Comparison of ENCODE assay signal across 17 cellular contexts in genomic region chr6:144597511-144597910, GRCh38.
DNase-seq lines count a peak whose midpoint lies in the region; ATAC-seq and TF ChIP-seq lines count a peak whose summit lies in the region.
"Had no signal": no experiment of that assay in that cellular context is flagged by ENCODE, and none has a peak within 500 bp of the region (broad histone marks: within the 10 kb centered on the region; RNA-seq: fewer than 3 reads in every experiment).

No MANE protein-coding gene starts in this region.

- H3K9me3 Mint-ChIP-seq in activated T-cell treated with anti-CD3 and anti-CD28 coated beads, Interleukin-2, amount 50 U/mL, for 24 hours, result peaks cover 16% of the 10 kb centered on the region
- no peaks in the 10 kb centered on the region for H3K9me3 Mint-ChIP-seq in natural killer cell

- peaks cover 56% of the 10 kb centered on the region for H3K4me1 Mint-ChIP-seq in activated T-cell treated with anti-CD3 and anti-CD28 coated beads, Interleukin-2, amount 50 U/mL, for 24 hours (ENCODE audit: low read depth)
- peaks cover 66 to 70% of the 10 kb centered on the region in 2 donors for H3K4me1 Mint-ChIP-seq in natural killer cell

- no peak for TF ChIP-seq POLR2A in GM18505 (IDR thresholded peaks at IDR 0.05; ENCODE audit: borderline replicate concordance, extremely low read depth, insufficient read depth, insufficient read length)

- H3K36me3 Mint-ChIP-seq in activated T-cell treated with anti-CD3 and anti-CD28 coated beads, Interleukin-2, amount 50 U/mL, for 24 hours (ENCODE audit: low read depth), result peaks cover 24% of the 10 kb centered on the region
- no peaks in the 10 kb centered on the region for H3K36me3 Mint-ChIP-seq in natural killer cell

- ATAC-seq in GM21619 (IDR thresholded peaks at IDR 0.05; ENCODE audit: unreplicated experiment) (peak; percentile 53), HG02884 (IDR thresholded peaks at IDR 0.05; ENCODE audit: unreplicated experiment) (peak; percentile 48), natural killer cell (no peak), GM18505 (IDR thresholded peaks at IDR 0.05; ENCODE audit: unreplicated experiment) (no peak)

- intact Hi-C loops in natural killer cell (cut with micrococcal nuclease), result no loop called here

- no peak for TF ChIP-seq CTCF in natural killer cell (IDR thresholded peaks at IDR 0.05)

- no peak for DNase-seq in activated T-cell treated with anti-CD3 and anti-CD28 coated beads, Interleukin-2, amount 50 U/mL, for 24 hours
- DNase-seq in activated T-cell treated with anti-CD3 and anti-CD28 coated beads, Interleukin-2, amount 50 U/mL, for 48 hours, result no peak
- DNase-seq in natural killer cell (no peak), kidney glomerular epithelial cell (lab: John Stamatoyannopoulos, UW) (no peak)
- DNase-seq: Caco-2; CD4-positive, CD25-positive, alpha-beta regulatory T cell; EL; KBM-7; MV-4-11; NCI-H1417; NCI-H1930; NCI-H2171; NCI-H446 treated with DMSO at 0.1 percent for 48 hours; NK-92 treated with Interleukin-12 subunit alpha and Interleukin-12 subunit beta, amount 100 ng/mL, for 24 hours had no signal

- H3K4me3 Mint-ChIP-seq in activated T-cell treated with anti-CD3 and anti-CD28 coated beads, Interleukin-2, amount 50 U/mL, for 24 hours, result no peak overlapping the region
- H3K4me3 Mint-ChIP-seq in natural killer cell, result no peak overlapping the region

- H3K27ac Mint-ChIP-seq in activated T-cell treated with anti-CD3 and anti-CD28 coated beads, Interleukin-2, amount 50 U/mL, for 24 hours, result peak overlapping the region; percentile 66
- peak overlapping the region; percentile 43 to 78 for H3K27ac Mint-ChIP-seq in natural killer cell

- no peaks in the 10 kb centered on the region for H3K27me3 Mint-ChIP-seq in activated T-cell treated with anti-CD3 and anti-CD28 coated beads, Interleukin-2, amount 50 U/mL, for 24 hours
- H3K27me3 Mint-ChIP-seq in natural killer cell (ENCODE audit: low read depth in 2 of 2), result no peaks in the 10 kb centered on the region
- H3K27me3 Mint-ChIP-seq: CD4-positive, CD25-positive, alpha-beta regulatory T cell had no signal

Comparison
In these comparisons a context has a peak if more than half of its experiments do, and no peak if none do; other contexts are left out.
1. ATAC-seq: peak in GM21619 (single experiment) and HG02884 (single experiment); none in natural killer cell (0 of 3) and GM18505 (single experiment).